ENCODE assay signal across 15 cellular contexts in the genomic region with DNA sequence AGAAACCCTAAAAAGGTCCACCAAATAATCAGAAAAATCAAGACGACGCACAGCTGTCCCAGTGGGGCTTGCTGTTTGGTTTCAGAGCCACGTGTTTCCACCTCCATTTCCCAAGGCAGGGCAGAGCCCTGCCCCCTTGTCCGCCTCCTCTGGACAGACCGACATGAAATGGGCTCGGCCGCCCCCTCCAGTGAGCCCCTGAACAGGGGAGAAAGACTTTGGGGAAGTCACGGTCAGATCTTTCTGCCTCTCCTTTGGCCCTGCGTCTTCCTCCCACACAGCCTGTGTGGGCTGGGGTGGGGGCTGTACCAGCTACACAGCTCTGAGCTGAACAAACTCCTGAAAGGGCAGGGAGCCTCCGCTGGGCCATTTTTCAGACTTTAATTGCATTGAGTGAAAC.
"Had no signal": no experiment of that assay in that cellular context is flagged by ENCODE, and none has a peak within 500 bp of the region (broad histone marks: within the 10 kb centered on the region; RNA-seq: fewer than 3 reads in every experiment).

No MANE protein-coding gene starts in this region.

- H3K4me3 Mint-ChIP-seq: activated naive CD4-positive, alpha-beta T cell treated with anti-CD3 and anti-CD28 coated beads, Interleukin-2, amount 10 ng/mL, durations not matched to agents 7 days and 5 days; activated T-helper 17 cell treated with anti-CD3 and anti-CD28 coated beads, Interleukin-2, amount 50 U/mL, for 72 hours; endodermal cell; immature natural killer cell; stimulated activated naive CD8-positive, alpha-beta T cell treated with anti-CD3 and anti-CD28 coated beads, Interleukin-15, amount 100 ng/mL, for 72 hours had no signal

- H3K4me1 Mint-ChIP-seq: activated naive CD4-positive, alpha-beta T cell treated with anti-CD3 and anti-CD28 coated beads, Interleukin-2, amount 10 ng/mL, durations not matched to agents 7 days and 5 days; activated T-helper 17 cell treated with anti-CD3 and anti-CD28 coated beads, Interleukin-2, amount 50 U/mL, for 72 hours; endodermal cell; immature natural killer cell; stimulated activated naive CD8-positive, alpha-beta T cell treated with anti-CD3 and anti-CD28 coated beads, Interleukin-15, amount 100 ng/mL, for 72 hours had no signal

- H3K4me3 ChIP-seq: cardiac muscle cell, lower lobe of right lung, skin epidermis, testis had no signal

- H3K27ac Mint-ChIP-seq: activated naive CD4-positive, alpha-beta T cell treated with anti-CD3 and anti-CD28 coated beads, Interleukin-2, amount 10 ng/mL, durations not matched to agents 7 days and 5 days; activated T-helper 17 cell treated with anti-CD3 and anti-CD28 coated beads, Interleukin-2, amount 50 U/mL, for 72 hours; endodermal cell; immature natural killer cell; stimulated activated naive CD8-positive, alpha-beta T cell treated with anti-CD3 and anti-CD28 coated beads, Interleukin-15, amount 100 ng/mL, for 72 hours had no signal

- H3K36me3 Mint-ChIP-seq: activated naive CD4-positive, alpha-beta T cell treated with anti-CD3 and anti-CD28 coated beads, Interleukin-2, amount 10 ng/mL, durations not matched to agents 7 days and 5 days; immature natural killer cell had no signal

- DNase-seq: activated CD4-positive, alpha-beta T cell treated with anti-CD3 and anti-CD28 coated beads, Interleukin-2, amount 50 U/mL, for 48 hours; activated naive CD4-positive, alpha-beta T cell treated with anti-CD3 and anti-CD28 coated beads, Interleukin-2, amount 10 ng/mL, durations not matched to agents 7 days and 5 days; immature natural killer cell; lower lobe of right lung; midbrain; stimulated activated CD4-positive, alpha-beta T cell treated with anti-CD3 and anti-CD28 coated beads, Interleukin-4, amount 100 ng/mL, for 4 hours; stimulated activated CD8-positive, alpha-beta memory T cell treated with anti-CD3 and anti-CD28 coated beads, Interleukin-4, amount 100 ng/mL, for 48 hours; stimulated activated naive CD8-positive, alpha-beta T cell treated with anti-CD3 and anti-CD28 coated beads, Interleukin-15, amount 100 ng/mL, for 72 hours; T1000 had no signal

- H3K36me3 ChIP-seq: cardiac muscle cell, heart left ventricle, lower lobe of right lung had no signal

- ATAC-seq: activated T-helper 17 cell treated with anti-CD3 and anti-CD28 coated beads, Interleukin-2, amount 50 U/mL, for 72 hours; stimulated activated naive CD8-positive, alpha-beta T cell treated with anti-CD3 and anti-CD28 coated beads, Interleukin-15, amount 100 ng/mL, for 72 hours had no signal

- H3K27ac ChIP-seq: cardiac muscle cell, lower lobe of right lung, skin epidermis had no signal

- H3K9me3 ChIP-seq: heart left ventricle, lower lobe of right lung, testis had no signal

- H3K27me3 ChIP-seq: cardiac muscle cell, testis had no signal

- H3K9me3 Mint-ChIP-seq: activated naive CD4-positive, alpha-beta T cell treated with anti-CD3 and anti-CD28 coated beads, Interleukin-2, amount 10 ng/mL, durations not matched to agents 7 days and 5 days; activated T-helper 17 cell treated with anti-CD3 and anti-CD28 coated beads, Interleukin-2, amount 50 U/mL, for 72 hours; endodermal cell; immature natural killer cell; stimulated activated naive CD8-positive, alpha-beta T cell treated with anti-CD3 and anti-CD28 coated beads, Interleukin-15, amount 100 ng/mL, for 72 hours had no signal
